In the genomic region with DNA sequence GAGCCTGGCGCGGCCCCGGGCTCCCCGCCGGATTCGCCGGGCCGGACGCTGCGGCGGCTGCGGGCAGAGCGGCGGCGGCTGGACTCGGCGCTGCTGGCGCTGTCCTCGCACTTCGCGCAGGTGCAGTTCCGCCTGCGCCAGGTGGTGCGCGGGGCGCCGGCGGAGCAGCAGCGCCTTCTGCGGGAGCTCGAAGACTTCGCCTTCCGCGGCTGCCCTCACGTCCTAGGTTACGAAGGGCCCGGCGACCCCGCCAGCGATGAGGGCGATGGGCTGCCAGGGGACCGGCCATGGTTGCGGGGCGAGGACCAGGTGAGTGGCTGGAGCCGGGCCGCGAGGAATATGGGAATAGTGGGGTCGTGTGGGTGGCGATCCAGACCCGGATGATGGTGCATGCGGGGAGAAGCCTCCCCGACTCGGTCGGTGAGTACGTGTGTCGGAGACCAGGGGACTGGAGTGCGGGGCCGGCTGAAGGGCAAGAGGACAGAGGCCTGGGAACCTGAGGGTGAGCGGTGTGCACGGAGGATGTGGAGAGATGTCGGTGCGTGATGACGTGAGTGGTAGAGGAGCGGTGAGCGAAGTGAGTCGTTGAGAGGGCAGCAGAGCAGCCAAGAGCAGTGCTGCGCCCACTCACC, we compare ENCODE assay signal across 2 cellular contexts.
TF ChIP-seq lines count a peak whose summit lies in the region.

No MANE protein-coding gene starts in this region.

TF ChIP-seq in HEK293, 187 proteins besides CTCF, POLR2A, EP300 and RAD21 (continued from another document and continues in another):
- TF ChIP-seq, protein P1, sequence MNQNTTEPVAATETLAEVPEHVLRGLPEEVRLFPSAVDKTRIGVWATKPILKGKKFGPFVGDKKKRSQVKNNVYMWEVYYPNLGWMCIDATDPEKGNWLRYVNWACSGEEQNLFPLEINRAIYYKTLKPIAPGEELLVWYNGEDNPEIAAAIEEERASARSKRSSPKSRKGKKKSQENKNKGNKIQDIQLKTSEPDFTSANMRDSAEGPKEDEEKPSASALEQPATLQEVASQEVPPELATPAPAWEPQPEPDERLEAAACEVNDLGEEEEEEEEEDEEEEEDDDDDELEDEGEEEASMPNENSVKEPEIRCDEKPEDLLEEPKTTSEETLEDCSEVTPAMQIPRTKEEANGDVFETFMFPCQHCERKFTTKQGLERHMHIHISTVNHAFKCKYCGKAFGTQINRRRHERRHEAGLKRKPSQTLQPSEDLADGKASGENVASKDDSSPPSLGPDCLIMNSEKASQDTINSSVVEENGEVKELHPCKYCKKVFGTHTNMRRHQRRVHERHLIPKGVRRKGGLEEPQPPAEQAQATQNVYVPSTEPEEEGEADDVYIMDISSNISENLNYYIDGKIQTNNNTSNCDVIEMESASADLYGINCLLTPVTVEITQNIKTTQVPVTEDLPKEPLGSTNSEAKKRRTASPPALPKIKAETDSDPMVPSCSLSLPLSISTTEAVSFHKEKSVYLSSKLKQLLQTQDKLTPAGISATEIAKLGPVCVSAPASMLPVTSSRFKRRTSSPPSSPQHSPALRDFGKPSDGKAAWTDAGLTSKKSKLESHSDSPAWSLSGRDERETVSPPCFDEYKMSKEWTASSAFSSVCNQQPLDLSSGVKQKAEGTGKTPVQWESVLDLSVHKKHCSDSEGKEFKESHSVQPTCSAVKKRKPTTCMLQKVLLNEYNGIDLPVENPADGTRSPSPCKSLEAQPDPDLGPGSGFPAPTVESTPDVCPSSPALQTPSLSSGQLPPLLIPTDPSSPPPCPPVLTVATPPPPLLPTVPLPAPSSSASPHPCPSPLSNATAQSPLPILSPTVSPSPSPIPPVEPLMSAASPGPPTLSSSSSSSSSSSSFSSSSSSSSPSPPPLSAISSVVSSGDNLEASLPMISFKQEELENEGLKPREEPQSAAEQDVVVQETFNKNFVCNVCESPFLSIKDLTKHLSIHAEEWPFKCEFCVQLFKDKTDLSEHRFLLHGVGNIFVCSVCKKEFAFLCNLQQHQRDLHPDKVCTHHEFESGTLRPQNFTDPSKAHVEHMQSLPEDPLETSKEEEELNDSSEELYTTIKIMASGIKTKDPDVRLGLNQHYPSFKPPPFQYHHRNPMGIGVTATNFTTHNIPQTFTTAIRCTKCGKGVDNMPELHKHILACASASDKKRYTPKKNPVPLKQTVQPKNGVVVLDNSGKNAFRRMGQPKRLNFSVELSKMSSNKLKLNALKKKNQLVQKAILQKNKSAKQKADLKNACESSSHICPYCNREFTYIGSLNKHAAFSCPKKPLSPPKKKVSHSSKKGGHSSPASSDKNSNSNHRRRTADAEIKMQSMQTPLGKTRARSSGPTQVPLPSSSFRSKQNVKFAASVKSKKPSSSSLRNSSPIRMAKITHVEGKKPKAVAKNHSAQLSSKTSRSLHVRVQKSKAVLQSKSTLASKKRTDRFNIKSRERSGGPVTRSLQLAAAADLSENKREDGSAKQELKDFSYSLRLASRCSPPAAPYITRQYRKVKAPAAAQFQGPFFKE (tag by site-specific recombination; IDR thresholded peaks at IDR 0.05; ENCODE audit: borderline replicate concordance) = 0 out of 2 replicates have a peak, but pooled peaks have one; percentile 88
- TF ChIP-seq OSR2 (tag by site-specific recombination; IDR thresholded peaks at IDR 0.05) = no peak
- TF ChIP-seq, protein P2, sequence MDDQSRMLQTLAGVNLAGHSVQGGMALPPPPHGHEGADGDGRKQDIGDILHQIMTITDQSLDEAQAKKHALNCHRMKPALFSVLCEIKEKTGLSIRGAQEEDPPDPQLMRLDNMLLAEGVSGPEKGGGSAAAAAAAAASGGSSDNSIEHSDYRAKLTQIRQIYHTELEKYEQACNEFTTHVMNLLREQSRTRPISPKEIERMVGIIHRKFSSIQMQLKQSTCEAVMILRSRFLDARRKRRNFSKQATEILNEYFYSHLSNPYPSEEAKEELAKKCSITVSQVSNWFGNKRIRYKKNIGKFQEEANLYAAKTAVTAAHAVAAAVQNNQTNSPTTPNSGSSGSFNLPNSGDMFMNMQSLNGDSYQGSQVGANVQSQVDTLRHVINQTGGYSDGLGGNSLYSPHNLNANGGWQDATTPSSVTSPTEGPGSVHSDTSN (CRISPR knock-in tag; IDR thresholded peaks at IDR 0.05) = 0 out of 2 replicates have a peak, but pooled peaks have one; percentile 42
- TF ChIP-seq, protein P3, sequence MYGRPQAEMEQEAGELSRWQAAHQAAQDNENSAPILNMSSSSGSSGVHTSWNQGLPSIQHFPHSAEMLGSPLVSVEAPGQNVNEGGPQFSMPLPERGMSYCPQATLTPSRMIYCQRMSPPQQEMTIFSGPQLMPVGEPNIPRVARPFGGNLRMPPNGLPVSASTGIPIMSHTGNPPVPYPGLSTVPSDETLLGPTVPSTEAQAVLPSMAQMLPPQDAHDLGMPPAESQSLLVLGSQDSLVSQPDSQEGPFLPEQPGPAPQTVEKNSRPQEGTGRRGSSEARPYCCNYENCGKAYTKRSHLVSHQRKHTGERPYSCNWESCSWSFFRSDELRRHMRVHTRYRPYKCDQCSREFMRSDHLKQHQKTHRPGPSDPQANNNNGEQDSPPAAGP (tag by site-specific recombination; IDR thresholded peaks at IDR 0.05) = no peak; the same call in 1 of the 2 replicates
- no peak for TF ChIP-seq ZNF544 (tag by site-specific recombination; IDR thresholded peaks at IDR 0.05)
- TF ChIP-seq, protein P4, sequence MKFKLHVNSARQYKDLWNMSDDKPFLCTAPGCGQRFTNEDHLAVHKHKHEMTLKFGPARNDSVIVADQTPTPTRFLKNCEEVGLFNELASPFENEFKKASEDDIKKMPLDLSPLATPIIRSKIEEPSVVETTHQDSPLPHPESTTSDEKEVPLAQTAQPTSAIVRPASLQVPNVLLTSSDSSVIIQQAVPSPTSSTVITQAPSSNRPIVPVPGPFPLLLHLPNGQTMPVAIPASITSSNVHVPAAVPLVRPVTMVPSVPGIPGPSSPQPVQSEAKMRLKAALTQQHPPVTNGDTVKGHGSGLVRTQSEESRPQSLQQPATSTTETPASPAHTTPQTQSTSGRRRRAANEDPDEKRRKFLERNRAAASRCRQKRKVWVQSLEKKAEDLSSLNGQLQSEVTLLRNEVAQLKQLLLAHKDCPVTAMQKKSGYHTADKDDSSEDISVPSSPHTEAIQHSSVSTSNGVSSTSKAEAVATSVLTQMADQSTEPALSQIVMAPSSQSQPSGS (tag by site-specific recombination; IDR thresholded peaks at IDR 0.05; ENCODE audit: low read depth) = peak; percentile 74
- peak; percentile 34; the same call in 1 of the 2 replicates for TF ChIP-seq ZNF660 (tag by site-specific recombination; IDR thresholded peaks at IDR 0.05)

TF ChIP-seq in GM12878, 131 proteins besides CTCF, POLR2A, EP300 and RAD21 (continued from another document and continues in another):
- TF ChIP-seq, protein P5, sequence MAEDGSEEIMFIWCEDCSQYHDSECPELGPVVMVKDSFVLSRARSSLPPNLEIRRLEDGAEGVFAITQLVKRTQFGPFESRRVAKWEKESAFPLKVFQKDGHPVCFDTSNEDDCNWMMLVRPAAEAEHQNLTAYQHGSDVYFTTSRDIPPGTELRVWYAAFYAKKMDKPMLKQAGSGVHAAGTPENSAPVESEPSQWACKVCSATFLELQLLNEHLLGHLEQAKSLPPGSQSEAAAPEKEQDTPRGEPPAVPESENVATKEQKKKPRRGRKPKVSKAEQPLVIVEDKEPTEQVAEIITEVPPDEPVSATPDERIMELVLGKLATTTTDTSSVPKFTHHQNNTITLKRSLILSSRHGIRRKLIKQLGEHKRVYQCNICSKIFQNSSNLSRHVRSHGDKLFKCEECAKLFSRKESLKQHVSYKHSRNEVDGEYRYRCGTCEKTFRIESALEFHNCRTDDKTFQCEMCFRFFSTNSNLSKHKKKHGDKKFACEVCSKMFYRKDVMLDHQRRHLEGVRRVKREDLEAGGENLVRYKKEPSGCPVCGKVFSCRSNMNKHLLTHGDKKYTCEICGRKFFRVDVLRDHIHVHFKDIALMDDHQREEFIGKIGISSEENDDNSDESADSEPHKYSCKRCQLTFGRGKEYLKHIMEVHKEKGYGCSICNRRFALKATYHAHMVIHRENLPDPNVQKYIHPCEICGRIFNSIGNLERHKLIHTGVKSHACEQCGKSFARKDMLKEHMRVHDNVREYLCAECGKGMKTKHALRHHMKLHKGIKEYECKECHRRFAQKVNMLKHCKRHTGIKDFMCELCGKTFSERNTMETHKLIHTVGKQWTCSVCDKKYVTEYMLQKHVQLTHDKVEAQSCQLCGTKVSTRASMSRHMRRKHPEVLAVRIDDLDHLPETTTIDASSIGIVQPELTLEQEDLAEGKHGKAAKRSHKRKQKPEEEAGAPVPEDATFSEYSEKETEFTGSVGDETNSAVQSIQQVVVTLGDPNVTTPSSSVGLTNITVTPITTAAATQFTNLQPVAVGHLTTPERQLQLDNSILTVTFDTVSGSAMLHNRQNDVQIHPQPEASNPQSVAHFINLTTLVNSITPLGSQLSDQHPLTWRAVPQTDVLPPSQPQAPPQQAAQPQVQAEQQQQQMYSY (CRISPR knock-in tag; IDR thresholded peaks at IDR 0.05) = no peak
- TF ChIP-seq, protein P6, sequence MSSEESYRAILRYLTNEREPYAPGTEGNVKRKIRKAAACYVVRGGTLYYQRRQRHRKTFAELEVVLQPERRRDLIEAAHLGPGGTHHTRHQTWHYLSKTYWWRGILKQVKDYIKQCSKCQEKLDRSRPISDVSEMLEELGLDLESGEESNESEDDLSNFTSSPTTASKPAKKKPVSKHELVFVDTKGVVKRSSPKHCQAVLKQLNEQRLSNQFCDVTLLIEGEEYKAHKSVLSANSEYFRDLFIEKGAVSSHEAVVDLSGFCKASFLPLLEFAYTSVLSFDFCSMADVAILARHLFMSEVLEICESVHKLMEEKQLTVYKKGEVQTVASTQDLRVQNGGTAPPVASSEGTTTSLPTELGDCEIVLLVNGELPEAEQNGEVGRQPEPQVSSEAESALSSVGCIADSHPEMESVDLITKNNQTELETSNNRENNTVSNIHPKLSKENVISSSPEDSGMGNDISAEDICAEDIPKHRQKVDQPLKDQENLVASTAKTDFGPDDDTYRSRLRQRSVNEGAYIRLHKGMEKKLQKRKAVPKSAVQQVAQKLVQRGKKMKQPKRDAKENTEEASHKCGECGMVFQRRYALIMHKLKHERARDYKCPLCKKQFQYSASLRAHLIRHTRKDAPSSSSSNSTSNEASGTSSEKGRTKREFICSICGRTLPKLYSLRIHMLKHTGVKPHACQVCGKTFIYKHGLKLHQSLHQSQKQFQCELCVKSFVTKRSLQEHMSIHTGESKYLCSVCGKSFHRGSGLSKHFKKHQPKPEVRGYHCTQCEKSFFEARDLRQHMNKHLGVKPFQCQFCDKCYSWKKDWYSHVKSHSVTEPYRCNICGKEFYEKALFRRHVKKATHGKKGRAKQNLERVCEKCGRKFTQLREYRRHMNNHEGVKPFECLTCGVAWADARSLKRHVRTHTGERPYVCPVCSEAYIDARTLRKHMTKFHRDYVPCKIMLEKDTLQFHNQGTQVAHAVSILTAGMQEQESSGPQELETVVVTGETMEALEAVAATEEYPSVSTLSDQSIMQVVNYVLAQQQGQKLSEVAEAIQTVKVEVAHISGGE (CRISPR knock-in tag; IDR thresholded peaks at IDR 0.05) = no peak
- TF ChIP-seq JUND (IDR thresholded peaks at IDR 0.05; ENCODE audit: low read depth, low read length) (no peak), ZNF207 (IDR thresholded peaks at IDR 0.05; ENCODE audit: borderline replicate concordance) (no peak; the same call in 1 of the 2 replicates), GATAD2B (conservative IDR thresholded peaks at IDR 0.05; ENCODE audit: low read depth) (peak; percentile 75; the same call in 1 of the 2 replicates), BMI1 (IDR thresholded peaks at IDR 0.05; ENCODE audit: borderline replicate concordance) (no peak), CHD1 (IDR thresholded peaks at IDR 0.05; ENCODE audit: low read depth, low read length) (no peak), RB1 (IDR thresholded peaks at IDR 0.05; ENCODE audit: borderline replicate concordance) (no peak), ATF7 (IDR thresholded peaks at IDR 0.05; ENCODE audit: low read depth) (peak; percentile 67), NFXL1 (IDR thresholded peaks at IDR 0.05; ENCODE audit: borderline replicate concordance) (no peak), RELA (IDR thresholded peaks at IDR 0.05; ENCODE audit: borderline replicate concordance, partially characterized antibody) (no peak), ZNF24 (IDR thresholded peaks at IDR 0.05) (no peak), STAT1 (conservative IDR thresholded peaks at IDR 0.05) (no peak), SRF (IDR thresholded peaks at IDR 0.05; ENCODE audit: low read depth in 2 of 2, low read length in 2 of 2) (peak in 1 of 2 experiments; percentile 1; a peak in 1 of 4 replicates), HCFC1 (IDR thresholded peaks at IDR 0.05; ENCODE audit: low read length) (no peak), MYB (IDR thresholded peaks at IDR 0.05; ENCODE audit: borderline replicate concordance, low read depth, low read length) (no peak), IKZF1 (conservative IDR thresholded peaks at IDR 0.05) (peak; percentile 33; the same call in 1 of the 2 replicates), SMARCA5 (IDR thresholded peaks at IDR 0.05) (no peak)
- TF ChIP-seq, protein P7, sequence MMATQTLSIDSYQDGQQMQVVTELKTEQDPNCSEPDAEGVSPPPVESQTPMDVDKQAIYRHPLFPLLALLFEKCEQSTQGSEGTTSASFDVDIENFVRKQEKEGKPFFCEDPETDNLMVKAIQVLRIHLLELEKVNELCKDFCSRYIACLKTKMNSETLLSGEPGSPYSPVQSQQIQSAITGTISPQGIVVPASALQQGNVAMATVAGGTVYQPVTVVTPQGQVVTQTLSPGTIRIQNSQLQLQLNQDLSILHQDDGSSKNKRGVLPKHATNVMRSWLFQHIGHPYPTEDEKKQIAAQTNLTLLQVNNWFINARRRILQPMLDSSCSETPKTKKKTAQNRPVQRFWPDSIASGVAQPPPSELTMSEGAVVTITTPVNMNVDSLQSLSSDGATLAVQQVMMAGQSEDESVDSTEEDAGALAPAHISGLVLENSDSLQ (IDR thresholded peaks at IDR 0.05) = peak; percentile 39; the same call in 1 of the 2 replicates
- TF ChIP-seq, protein P2 (IDR thresholded peaks at IDR 0.05; ENCODE audit: insufficient replicate concordance, low read depth, low read length) = no peak
- TF ChIP-seq, protein P8, sequence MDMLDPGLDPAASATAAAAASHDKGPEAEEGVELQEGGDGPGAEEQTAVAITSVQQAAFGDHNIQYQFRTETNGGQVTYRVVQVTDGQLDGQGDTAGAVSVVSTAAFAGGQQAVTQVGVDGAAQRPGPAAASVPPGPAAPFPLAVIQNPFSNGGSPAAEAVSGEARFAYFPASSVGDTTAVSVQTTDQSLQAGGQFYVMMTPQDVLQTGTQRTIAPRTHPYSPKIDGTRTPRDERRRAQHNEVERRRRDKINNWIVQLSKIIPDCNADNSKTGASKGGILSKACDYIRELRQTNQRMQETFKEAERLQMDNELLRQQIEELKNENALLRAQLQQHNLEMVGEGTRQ (IDR thresholded peaks at IDR 0.05; ENCODE audit: borderline replicate concordance, low read depth, low read length) = no peak
